In genomic region chr1:2495546-2495945, GRCh38 we compare ENCODE assay signal across 22 cellular contexts. TPM values are rescaled to one million over a fixed set of nuclear protein-coding genes. Genes with fewer than 3 reads are reported as not detected.
DNase-seq lines count a peak whose midpoint lies in the region; ATAC-seq, FAIRE-seq and TF ChIP-seq lines count a peak whose summit lies in the region.
"Had no signal": no experiment of that assay in that cellular context is flagged by ENCODE, and none has a peak within 500 bp of the region (broad histone marks: within the 10 kb centered on the region; RNA-seq: fewer than 3 reads in every experiment).

No MANE protein-coding gene starts in this region.

- BruUV-seq in K562 (replicated peaks; lab: Mats Ljungman, UMichigan): no TSS peak

- intact Hi-C loops in K562 (cut with micrococcal nuclease): no loop called here

- in situ Hi-C loops in K562 (cut with MboI): no loop called here

- 11% methylated on average over 11 of the region's 12 CpGs for WGBS in K562 (ENCODE audit: insufficient coverage, low coverage, missing lambda C conversion rate)

- H3K4me3 Mint-ChIP-seq in stimulated activated naive CD8-positive, alpha-beta T cell treated with anti-CD3 and anti-CD28 coated beads, Interleukin-15, amount 100 ng/mL, for 72 hours: no peak overlapping the region
- no peak overlapping the region for H3K4me3 Mint-ChIP-seq in stimulated activated naive B cell treated with anti-CD40 and anti-IgM and Interleukin-4, amounts not matched to agents 10 μg/mL and 1 μg/mL and 100 μg/mL, for 72 hours
- H3K4me3 Mint-ChIP-seq: H9 had no signal

- H3K79me2 ChIP-seq in K562 (ENCODE audit: control insufficient read depth, insufficient read depth, low read length): no peaks in the 10 kb centered on the region

- no peak for TF ChIP-seq EP300 in K562 (IDR thresholded peaks at IDR 0.05; ENCODE audit: low read length)

- TF ChIP-seq RAD21 in K562 (CRISPR knock-in tag; conservative IDR thresholded peaks at IDR 0.05 in 1 of 2, IDR thresholded peaks at IDR 0.05 in 1 of 2): no peak

- H3K36me3 ChIP-seq in KOPT-K1 (ENCODE audit: insufficient read depth, low read length) (no peaks in the 10 kb centered on the region), K562 (ENCODE audit: control insufficient read depth, insufficient read depth, low read length) (no peaks in the 10 kb centered on the region)

- H3K27me3 Mint-ChIP-seq in stimulated activated naive CD8-positive, alpha-beta T cell treated with anti-CD3 and anti-CD28 coated beads, Interleukin-15, amount 100 ng/mL, for 72 hours: no peaks in the 10 kb centered on the region
- H3K27me3 Mint-ChIP-seq in stimulated activated naive B cell treated with anti-CD40 and anti-IgM and Interleukin-4, amounts not matched to agents 10 μg/mL and 1 μg/mL and 100 μg/mL, for 72 hours: no peaks in the 10 kb centered on the region
- H3K27me3 Mint-ChIP-seq: CD4-positive, CD25-positive, alpha-beta regulatory T cell had no signal

- no peak for FAIRE-seq in K562 (lab: Jason Lieb, UNC)

- peaks cover 70% of the 10 kb centered on the region for H3K4me1 Mint-ChIP-seq in stimulated activated naive CD8-positive, alpha-beta T cell treated with anti-CD3 and anti-CD28 coated beads, Interleukin-15, amount 100 ng/mL, for 72 hours
- H3K4me1 Mint-ChIP-seq in stimulated activated naive B cell treated with anti-CD40 and anti-IgM and Interleukin-4, amounts not matched to agents 10 μg/mL and 1 μg/mL and 100 μg/mL, for 72 hours: peaks cover 56 to 73% of the 10 kb centered on the region in 2 donors

- no peak for TF ChIP-seq POLR2A in K562 (conservative IDR thresholded peaks at IDR 0.05)

- POLR2A ChIA-PET in K562 (lab: Yijun Ruan, JAX): no interaction called here

- H3K9me3 ChIP-seq in KOPT-K1 (ENCODE audit: insufficient read depth, low read length, poor library complexity, severe bottlenecking) (no peaks in the 10 kb centered on the region), K562 (replicated peaks; ENCODE audit: control insufficient read depth, insufficient read depth, low read depth, low read length) (no peaks in the 10 kb centered on the region)

- no peak for TF ChIP-seq CTCF in K562 (IDR thresholded peaks at IDR 0.05 in 2 of 3, conservative IDR thresholded peaks at IDR 0.05 in 1 of 3; ENCODE audit: insufficient read depth in 2 of 3, low read depth in 1 of 3, low read length in 3 of 3)

- H2AFZ ChIP-seq in K562 (ENCODE audit: low read depth, low read length): no peak overlapping the region

- no peaks in the 10 kb centered on the region for H3K9me1 ChIP-seq in K562 (ENCODE audit: control insufficient read depth, insufficient read depth, low read length)

- H3K9me3 Mint-ChIP-seq in stimulated activated naive CD8-positive, alpha-beta T cell treated with anti-CD3 and anti-CD28 coated beads, Interleukin-15, amount 100 ng/mL, for 72 hours: no peaks in the 10 kb centered on the region
- no peaks in the 10 kb centered on the region for H3K9me3 Mint-ChIP-seq in stimulated activated naive B cell treated with anti-CD40 and anti-IgM and Interleukin-4, amounts not matched to agents 10 μg/mL and 1 μg/mL and 100 μg/mL, for 72 hours
- H3K9me3 Mint-ChIP-seq: H9 had no signal

- no peak overlapping the region; a peak in 1 of 4 replicates for H3K9ac ChIP-seq in K562 (ENCODE audit: insufficient read depth in 1 of 2, low read depth in 2 of 2, low read length in 2 of 2)

- H3K27ac ChIP-seq in KOPT-K1 (ENCODE audit: low read depth, low read length, poor library complexity, severe bottlenecking): peak overlapping the region; percentile 29
- H3K27ac ChIP-seq in K562 (ENCODE audit: extremely low read depth, low read depth, low read length): no peak overlapping the region

- H3K36me3 Mint-ChIP-seq in stimulated activated naive B cell treated with anti-CD40 and anti-IgM and Interleukin-4, amounts not matched to agents 10 μg/mL and 1 μg/mL and 100 μg/mL, for 72 hours: no peaks in the 10 kb centered on the region
- H3K36me3 Mint-ChIP-seq: CD4-positive, CD25-positive, alpha-beta regulatory T cell had no signal

- peak; percentile 24 for ATAC-seq in stimulated activated naive CD8-positive, alpha-beta T cell treated with anti-CD3 and anti-CD28 coated beads, Interleukin-15, amount 100 ng/mL, for 72 hours
- ATAC-seq in stimulated activated naive CD8-positive, alpha-beta T cell treated with anti-CD3 and anti-CD28 coated beads, Interleukin-15, Interleukin-2, amounts not matched to agents 100 U/mL and 50 U/mL, for 24 hours: no peak
- ATAC-seq in K562: no peak
- peak; percentile 10 to 13 for ATAC-seq in stimulated activated naive B cell treated with anti-CD40 and anti-IgM and Interleukin-4, amounts not matched to agents 10 μg/mL and 1 μg/mL and 100 μg/mL, for 72 hours (replicated peaks)
- ATAC-seq: SK-N-SH treated with all-trans-retinoic acid at 6 μM for 48 hours had no signal

- H3K27ac Mint-ChIP-seq in stimulated activated naive CD8-positive, alpha-beta T cell treated with anti-CD3 and anti-CD28 coated beads, Interleukin-15, amount 100 ng/mL, for 72 hours: no peak overlapping the region
- no peak overlapping the region for H3K27ac Mint-ChIP-seq in stimulated activated naive B cell treated with anti-CD40 and anti-IgM and Interleukin-4, amounts not matched to agents 10 μg/mL and 1 μg/mL and 100 μg/mL, for 72 hours
- H3K27ac Mint-ChIP-seq: H9 had no signal

- CTCF ChIA-PET in K562 (lab: Yijun Ruan, JAX; ENCODE audit: low intra/inter-chr PET ratio): no interaction called here

- peaks cover 38 to 73% of the 10 kb centered on the region in 2 experiments; a peak in 4 of 5 replicates for H3K27me3 ChIP-seq in K562 (ENCODE audit: control insufficient read depth in 2 of 2, insufficient read depth in 2 of 2, low read length in 2 of 2)

- H4K20me1 ChIP-seq in K562 (replicated peaks; ENCODE audit: control insufficient read depth, insufficient read depth, low read length): peaks cover 31% of the 10 kb centered on the region

- peaks cover 0 to 76% of the 10 kb centered on the region in 2 experiments; a peak in 2 of 5 replicates for H3K4me1 ChIP-seq in K562 (replicated peaks in 1 of 2; ENCODE audit: control insufficient read depth in 2 of 2, insufficient read depth in 2 of 2, low read length in 2 of 2)

- DNase-seq in stimulated activated naive CD8-positive, alpha-beta T cell treated with anti-CD3 and anti-CD28 coated beads, Interleukin-15, amount 100 ng/mL, for 72 hours: no peak
- no peak for DNase-seq in stimulated activated naive CD8-positive, alpha-beta T cell treated with anti-CD3 and anti-CD28 coated beads, Interleukin-15, Interleukin-2, amounts not matched to agents 100 U/mL and 50 U/mL, for 24 hours
- DNase-seq in K562 (ENCODE audit: extremely low read depth in 1 of 4, low spot score in 3 of 4) (no peak), ecto neural progenitor cell (ENCODE audit: low spot score) (no peak), CD1c-positive myeloid dendritic cell (ENCODE audit: extremely low spot score) (no peak)
- DNase-seq in stimulated activated naive B cell treated with anti-CD40 and anti-IgM and Interleukin-4, amounts not matched to agents 10 μg/mL and 1 μg/mL and 100 μg/mL, for 72 hours: no peak
- DNase-seq in stimulated activated CD4-positive, alpha-beta T cell treated with anti-CD3 and anti-CD28 coated beads, Interleukin-4, amount 100 ng/mL, for 24 hours: no peak
- DNase-seq: AML-193, COR-L47, DMS79, H9, IMR-90, NCI-H1092 treated with DMSO at 0.1 percent for 48 hours, NCI-H1436 treated with DMSO at 0.1 percent for 48 hours, NCI-H1930, NCI-H2227 treated with DMSO at 0.1 percent for 48 hours, SIG-M5 had no signal

- H3K4me3 ChIP-seq in K562: no peak overlapping the region

- H3K4me2 ChIP-seq in K562 (ENCODE audit: insufficient read depth, low read length): no peak overlapping the region

RNA-seq across cellular contexts. Expression of gene PLCH2, which starts 19.5 kb away (rescaled TPM):
- total RNA-seq in K562 (2011; cell fraction: chromatin; rRNA removed; ENCODE audit: low replicate concordance): 0.07 TPM in 1 of 2 replicates, not detected in the other
- total RNA-seq in K562 (2011; cell fraction: nucleolus; rRNA removed): not detected in 2 replicates
- total RNA-seq in K562 (2011; cell fraction: nucleoplasm; rRNA removed): not detected in 2 replicates
- total RNA-seq in K562 (2014; rRNA removed): not detected in 2 replicates
- not detected in 2 replicates for total RNA-seq in K562 (2014; rRNA removed; fragmentation: Illumina TruSeq; extraction: Trizol)
- not detected in 2 replicates for total RNA-seq in K562 (2015; rRNA removed; fragmentation: Illumina TruSeq; extraction: Trizol)
- 0.04 and 0.16 TPM in 2 replicates for total RNA-seq in K562 (2021)
- polyA plus RNA-seq in K562 (2011; rRNA removed): not detected in 2 replicates
- not detected in 2 replicates for polyA plus RNA-seq in K562 (2011; cell fraction: cytosol; rRNA removed)
- polyA plus RNA-seq in K562 (2011; cell fraction: nucleus; rRNA removed): 0.01 and 0.04 TPM in 2 replicates
- not detected in 2 replicates for polyA plus RNA-seq in K562 (2012)
- polyA plus RNA-seq in K562 (2014; fragmentation: Illumina TruSeq; extraction: Trizol): not detected in 2 replicates
- not detected for polyA plus RNA-seq in K562 (2014; fragmentation: Nextera tagmentation; extraction: Ambion mirVana)
- not detected in 2 replicates for polyA plus RNA-seq in K562 (2014; rRNA removed)
- polyA minus RNA-seq in K562 (2011; rRNA and poly(A)+ RNA removed): not detected in 2 replicates
- not detected in 2 replicates for polyA minus RNA-seq in K562 (2011; cell fraction: cytosol; rRNA and poly(A)+ RNA removed)
- not detected in 2 replicates for polyA minus RNA-seq in K562 (2011; cell fraction: nucleus; rRNA and poly(A)+ RNA removed)
- total RNA-seq: A172 had no signal

RNA-seq across cellular contexts. Expression of gene PANK4, which starts 30.9 kb away (rescaled TPM):
- 114 and 307 TPM in 2 replicates for total RNA-seq in K562 (2011; cell fraction: chromatin; rRNA removed; ENCODE audit: low replicate concordance)
- 194 and 202 TPM in 2 replicates for total RNA-seq in K562 (2011; cell fraction: nucleolus; rRNA removed)
- 119 and 146 TPM in 2 replicates for total RNA-seq in K562 (2011; cell fraction: nucleoplasm; rRNA removed)
- total RNA-seq in K562 (2014; rRNA removed) (39.6 and 50.7 TPM in 2 replicates), K562 (2014; rRNA removed; fragmentation: Illumina TruSeq; extraction: Trizol) (15.3 and 19.2 TPM in 2 replicates), K562 (2015; rRNA removed; fragmentation: Illumina TruSeq; extraction: Trizol) (29.7 and 32.0 TPM in 2 replicates), K562 (2021) (55.6 and 61.3 TPM in 2 replicates)
- polyA plus RNA-seq in K562 (2011; rRNA removed) (23.3 and 39.3 TPM in 2 replicates), K562 (2014; fragmentation: Illumina TruSeq; extraction: Trizol) (31.5 and 31.8 TPM in 2 replicates), K562 (2014; fragmentation: Nextera tagmentation; extraction: Ambion mirVana) (1 to 10 TPM in 1 of 2 experiments, under 1 TPM in 1; 0.93 to 1.4 TPM), K562 (2014; rRNA removed) (41.3 and 42.3 TPM in 2 replicates)
- 21.3 and 25.3 TPM in 2 replicates for polyA plus RNA-seq in K562 (2011; cell fraction: cytosol; rRNA removed)
- 181 and 249 TPM in 2 replicates for polyA plus RNA-seq in K562 (2011; cell fraction: nucleus; rRNA removed)
- polyA plus RNA-seq in K562 (2012): 28.4 and 32.3 TPM in 2 replicates
- polyA minus RNA-seq in K562 (2011; rRNA and poly(A)+ RNA removed): 22.3 and 22.4 TPM in 2 replicates
- 35.2 and 42.6 TPM in 2 replicates for polyA minus RNA-seq in K562 (2011; cell fraction: cytosol; rRNA and poly(A)+ RNA removed)
- 116 and 142 TPM in 2 replicates for polyA minus RNA-seq in K562 (2011; cell fraction: nucleus; rRNA and poly(A)+ RNA removed)

RNA-seq across cellular contexts. Expression of gene HES5, which starts 34.5 kb away (rescaled TPM):
- not detected in 2 replicates for total RNA-seq in K562 (2011; cell fraction: chromatin; rRNA removed; ENCODE audit: low replicate concordance)
- total RNA-seq in K562 (2011; cell fraction: nucleolus; rRNA removed): not detected in 2 replicates
- not detected in 2 replicates for total RNA-seq in K562 (2011; cell fraction: nucleoplasm; rRNA removed)
- total RNA-seq in K562 (2014; rRNA removed): not detected in 2 replicates
- total RNA-seq in K562 (2014; rRNA removed; fragmentation: Illumina TruSeq; extraction: Trizol): not detected in 2 replicates
- not detected in 2 replicates for total RNA-seq in K562 (2015; rRNA removed; fragmentation: Illumina TruSeq; extraction: Trizol)
- total RNA-seq in K562 (2021): not detected in 2 replicates
- not detected in 2 replicates for polyA plus RNA-seq in K562 (2011; rRNA removed)
- 0.04 TPM in 1 of 2 replicates, not detected in the other for polyA plus RNA-seq in K562 (2011; cell fraction: cytosol; rRNA removed)
- polyA plus RNA-seq in K562 (2011; cell fraction: nucleus; rRNA removed): not detected in 2 replicates
- polyA plus RNA-seq in K562 (2012): not detected in 2 replicates
- not detected in 2 replicates for polyA plus RNA-seq in K562 (2014; fragmentation: Illumina TruSeq; extraction: Trizol)
- polyA plus RNA-seq in K562 (2014; fragmentation: Nextera tagmentation; extraction: Ambion mirVana): not detected
- not detected in 2 replicates for polyA plus RNA-seq in K562 (2014; rRNA removed)
- polyA minus RNA-seq in K562 (2011; rRNA and poly(A)+ RNA removed): not detected in 2 replicates
- not detected in 2 replicates for polyA minus RNA-seq in K562 (2011; cell fraction: cytosol; rRNA and poly(A)+ RNA removed)
- not detected in 2 replicates for polyA minus RNA-seq in K562 (2011; cell fraction: nucleus; rRNA and poly(A)+ RNA removed)
- total RNA-seq: A172; CD4-positive, CD25-positive, alpha-beta regulatory T cell; H9; IMR-90 had no signal
- polyA plus RNA-seq: AG04450; CD4-positive, CD25-positive, alpha-beta regulatory T cell; IMR-90 had no signal

Comparison
In these comparisons a context has a peak if more than half of its experiments do, and no peak if none do; other contexts are left out.
1. ATAC-seq: peak in stimulated activated naive CD8-positive, alpha-beta T cell treated with anti-CD3 and anti-CD28 coated beads, Interleukin-15, amount 100 ng/mL, for 72 hours (single experiment) and stimulated activated naive B cell treated with anti-CD40 and anti-IgM and Interleukin-4, amounts not matched to agents 10 μg/mL and 1 μg/mL and 100 μg/mL, for 72 hours (2 of 2); none in stimulated activated naive CD8-positive, alpha-beta T cell treated with anti-CD3 and anti-CD28 coated beads, Interleukin-15, Interleukin-2, amounts not matched to agents 100 U/mL and 50 U/mL, for 24 hours (single experiment) and K562 (single experiment).